21 cellular contexts compared by ENCODE assay signal in genomic region chr1:169670836-169671235, GRCh38. TPM values are rescaled to one million over a fixed set of nuclear protein-coding genes. Genes with fewer than 3 reads are reported as not detected.
DNase-seq lines count a peak whose midpoint lies in the region; ATAC-seq, FAIRE-seq and TF ChIP-seq lines count a peak whose summit lies in the region.
"Had no signal": no experiment of that assay in that cellular context is flagged by ENCODE, and none has a peak within 500 bp of the region (broad histone marks: within the 10 kb centered on the region; RNA-seq: fewer than 3 reads in every experiment).

No MANE protein-coding gene starts in this region.

- TF ChIP-seq CTCF in left ventricle myocardium inferior (IDR thresholded peaks at IDR 0.05; ENCODE audit: borderline replicate concordance), result no peak
- no peak for TF ChIP-seq CTCF in endothelial cell of umbilical vein (IDR thresholded peaks at IDR 0.05; ENCODE audit: extremely low read depth in 1 of 2, insufficient read depth in 1 of 2, low read depth in 1 of 2, low read length in 2 of 2)

- H3K4me1 ChIP-seq in right cardiac atrium (ENCODE audit: control insufficient read depth, insufficient read depth, low read length), result no peaks in the 10 kb centered on the region
- no peaks in the 10 kb centered on the region for H3K4me1 ChIP-seq in left ventricle myocardium inferior
- H3K4me1 ChIP-seq in endothelial cell of umbilical vein (ENCODE audit: control insufficient read depth, extremely low read depth, insufficient read depth, low read length), result peaks cover 25% of the 10 kb centered on the region
- H3K4me1 ChIP-seq: pancreas, vagina had no signal

- no peak for DNase-seq in right cardiac atrium
- no peak for DNase-seq in left ventricle myocardium inferior
- peak; percentile 86 for DNase-seq in endothelial cell of umbilical vein (ENCODE audit: low read depth, low spot score)
- DNase-seq in stimulated activated naive B cell treated with anti-CD40 and anti-IgM and Interleukin-4, amounts not matched to agents 10 μg/mL and 1 μg/mL and 100 μg/mL, for 72 hours, result no peak
- DNase-seq in NCI-H524 (lab: John Stamatoyannopoulos, UW), result no peak
- DNase-seq: activated CD4-positive, CD25-positive, alpha-beta regulatory T cell; activated naive CD4-positive, alpha-beta T cell treated with anti-CD3 and anti-CD28 coated beads, Interleukin-2, amount 50 U/mL, for 16 hours; brain microvascular endothelial cell; NCI-H2107; NCI-H526 treated with DMSO at 0.1 percent for 48 hours; pancreas; stimulated activated CD4-positive, alpha-beta T cell treated with anti-CD3 and anti-CD28 coated beads, Interleukin-2, amount 100 ng/mL, for 48 hours; substantia nigra had no signal

- dilution Hi-C loops in endothelial cell of umbilical vein (cut with MboI; ENCODE audit: extremely low pct_ligation_motif_present, low sequenced_read_pairs), result no loop called here

- H3K27ac ChIP-seq in right cardiac atrium (ENCODE audit: low read length) (no peak overlapping the region), left ventricle myocardium inferior (replicated peaks) (no peak overlapping the region), endothelial cell of umbilical vein (ENCODE audit: insufficient read depth, low read depth, low read length) (peak overlapping the region; percentile 38)
- H3K27ac ChIP-seq: brain microvascular endothelial cell, epithelial cell of prostate, pancreas, vagina had no signal

- H3K4me1 Mint-ChIP-seq in IgD-negative memory B cell, result peaks cover 45 to 59% (median 48%) of the 10 kb centered on the region in 3 donors
- H3K4me1 Mint-ChIP-seq in stimulated activated naive B cell treated with anti-CD40 and anti-IgM and Interleukin-4, amounts not matched to agents 10 μg/mL and 1 μg/mL and 100 μg/mL, for 72 hours, result peaks cover 45 to 67% of the 10 kb centered on the region in 2 donors

- intact Hi-C loops in right cardiac atrium (cut with DNase I), result no loop called here
- intact Hi-C loops in left ventricle myocardium inferior (cut with micrococcal nuclease), result no loop called here
- intact Hi-C loops in endothelial cell of umbilical vein (cut with micrococcal nuclease), result no loop called here

- no peaks in the 10 kb centered on the region for H3K27me3 Mint-ChIP-seq in IgD-negative memory B cell
- H3K27me3 Mint-ChIP-seq in stimulated activated naive B cell treated with anti-CD40 and anti-IgM and Interleukin-4, amounts not matched to agents 10 μg/mL and 1 μg/mL and 100 μg/mL, for 72 hours, result no peaks in the 10 kb centered on the region

- no TSS peak for BruUV-seq in endothelial cell of umbilical vein (replicated peaks; lab: Mats Ljungman, UMichigan)

- CTCF ChIA-PET in endothelial cell of umbilical vein (lab: Charles Lee), result interaction anchor here (1.4 to 2.3 kb wide), 3 partner anchors 36 to 69 kb away, joined by 5 to 10 read pairs (median 6); no protein-coding TSS in a partner anchor

- H3K9me1 ChIP-seq in endothelial cell of umbilical vein (replicated peaks; ENCODE audit: control insufficient read depth, extremely low read depth, insufficient read depth, low read length), result no peaks in the 10 kb centered on the region

- ATAC-seq in right cardiac atrium (peak; percentile 56 to 91), HG02798 (IDR thresholded peaks at IDR 0.05; ENCODE audit: poor library complexity, unreplicated experiment) (no peak)
- ATAC-seq in stimulated activated naive B cell treated with anti-CD40 and anti-IgM and Interleukin-4, amounts not matched to agents 10 μg/mL and 1 μg/mL and 100 μg/mL, for 72 hours (replicated peaks), result no peak
- ATAC-seq: K562, left lobe of liver, pancreas had no signal

- no peaks in the 10 kb centered on the region for H3K27me3 ChIP-seq in right cardiac atrium (ENCODE audit: control insufficient read depth, insufficient read depth)
- H3K27me3 ChIP-seq in left ventricle myocardium inferior (ENCODE audit: low read depth), result no peaks in the 10 kb centered on the region
- H3K27me3 ChIP-seq in endothelial cell of umbilical vein (ENCODE audit: control insufficient read depth in 2 of 2, insufficient read depth in 2 of 2, low read length in 2 of 2), result no peaks in the 10 kb centered on the region
- H3K27me3 ChIP-seq: brain microvascular endothelial cell, pancreas, vagina had no signal

- H4K20me1 ChIP-seq in endothelial cell of umbilical vein (replicated peaks; ENCODE audit: control insufficient read depth, extremely low read depth, insufficient read depth, low read length), result no peaks in the 10 kb centered on the region

- peak overlapping the region; percentile 72 for H3K4me2 ChIP-seq in endothelial cell of umbilical vein (ENCODE audit: insufficient read depth, low read length)

- no peak for TF ChIP-seq POLR2A in endothelial cell of umbilical vein (IDR thresholded peaks at IDR 0.05; ENCODE audit: low read depth, low read length)

- H2AFZ ChIP-seq in endothelial cell of umbilical vein (ENCODE audit: low read depth, low read length), result peak overlapping the region; percentile 85

- no peaks in the 10 kb centered on the region for H3K79me2 ChIP-seq in endothelial cell of umbilical vein (ENCODE audit: control insufficient read depth, insufficient read depth, low read length)

- no peaks in the 10 kb centered on the region for H3K9me3 ChIP-seq in right cardiac atrium (ENCODE audit: control insufficient read depth, low read length)
- peaks cover 8% of the 10 kb centered on the region for H3K9me3 ChIP-seq in left ventricle myocardium inferior (replicated peaks)
- H3K9me3 ChIP-seq in endothelial cell of umbilical vein (replicated peaks; ENCODE audit: control insufficient read depth, insufficient read depth, low read length), result no peaks in the 10 kb centered on the region
- H3K9me3 ChIP-seq: pancreas, vagina had no signal

- H3K36me3 ChIP-seq in left ventricle myocardium inferior (no peaks in the 10 kb centered on the region), endothelial cell of umbilical vein (ENCODE audit: control insufficient read depth in 2 of 2, extremely low read depth in 1 of 2, insufficient read depth in 2 of 2, low read length in 2 of 2) (no peaks in the 10 kb centered on the region)
- H3K36me3 ChIP-seq: brain microvascular endothelial cell, pancreas, vagina had no signal

- peak overlapping the region in 1 of 4 donors; percentile 50 for H3K4me3 Mint-ChIP-seq in IgD-negative memory B cell
- peak overlapping the region in 1 of 2 donors; percentile 13 for H3K4me3 Mint-ChIP-seq in stimulated activated naive B cell treated with anti-CD40 and anti-IgM and Interleukin-4, amounts not matched to agents 10 μg/mL and 1 μg/mL and 100 μg/mL, for 72 hours

- FAIRE-seq in endothelial cell of umbilical vein (lab: Jason Lieb, UNC), result peak; percentile 67
- FAIRE-seq: frontal cortex, K562, pancreas had no signal

- no peak overlapping the region for H3K9ac ChIP-seq in endothelial cell of umbilical vein (replicated peaks; ENCODE audit: extremely low read depth, insufficient read depth, low read length)

- 19% methylated on average over 3 of the region's 3 CpGs for WGBS in right cardiac atrium

- H3K36me3 Mint-ChIP-seq in IgD-negative memory B cell, result peaks cover 2% of the 10 kb centered on the region
- H3K36me3 Mint-ChIP-seq in stimulated activated naive B cell treated with anti-CD40 and anti-IgM and Interleukin-4, amounts not matched to agents 10 μg/mL and 1 μg/mL and 100 μg/mL, for 72 hours, result peaks cover 0 to 26% of the 10 kb centered on the region in 2 donors

- H3K4me3 ChIP-seq in right cardiac atrium (ENCODE audit: low read length), result no peak overlapping the region
- no peak overlapping the region for H3K4me3 ChIP-seq in left ventricle myocardium inferior
- no peak overlapping the region for H3K4me3 ChIP-seq in endothelial cell of umbilical vein (replicated peaks in 1 of 3; ENCODE audit: insufficient read depth in 1 of 3, low read depth in 1 of 3, low read length in 3 of 3)
- H3K4me3 ChIP-seq: K562, pancreas, vagina had no signal

- peaks cover 6 to 9% (median 6%) of the 10 kb centered on the region in 3 donors for H3K9me3 Mint-ChIP-seq in IgD-negative memory B cell
- H3K9me3 Mint-ChIP-seq in stimulated activated naive B cell treated with anti-CD40 and anti-IgM and Interleukin-4, amounts not matched to agents 10 μg/mL and 1 μg/mL and 100 μg/mL, for 72 hours, result peaks cover 7 to 10% of the 10 kb centered on the region in 2 donors

- POLR2A ChIA-PET in endothelial cell of umbilical vein (lab: Charles Lee), result no interaction called here

- H3K27ac Mint-ChIP-seq in IgD-negative memory B cell, result peak overlapping the region; percentile 39 to 78 (median 39)
- peak overlapping the region; percentile 78 for H3K27ac Mint-ChIP-seq in stimulated activated naive B cell treated with anti-CD40 and anti-IgM and Interleukin-4, amounts not matched to agents 10 μg/mL and 1 μg/mL and 100 μg/mL, for 72 hours

TF ChIP-seq in endothelial cell of umbilical vein, 7 proteins besides CTCF, POLR2A, EP300 and RAD21 (continues in another document):
- TF ChIP-seq MYC (IDR thresholded peaks at IDR 0.05; ENCODE audit: low read depth, low read length), result no peak
- TF ChIP-seq POLR2AphosphoS5 (IDR thresholded peaks at IDR 0.05; ENCODE audit: insufficient read depth, low read depth, low read length), result peak; percentile 26
- no peak for TF ChIP-seq JUN (IDR thresholded peaks at IDR 0.05; ENCODE audit: borderline replicate concordance, insufficient read depth, insufficient read length, low read depth)

RNA-seq across cellular contexts. Expression of gene SELL, which starts 40.6 kb away (rescaled TPM):
- total RNA-seq in right cardiac atrium, result 1 to 10 TPM; 1.1 to 3.8 (median 1.2) TPM
- polyA plus RNA-seq in right cardiac atrium, result 0.61 TPM
- total RNA-seq in left ventricle myocardium inferior, result 1.2 TPM
- 1,261 TPM for polyA plus RNA-seq in IgD-negative memory B cell
- 0.67 and 1.8 TPM in 2 replicates for total RNA-seq in endothelial cell of umbilical vein
- polyA plus RNA-seq in endothelial cell of umbilical vein, result 0.68 and 0.73 TPM in 2 replicates
- 0.97 and 1.1 TPM in 2 replicates for polyA plus RNA-seq in endothelial cell of umbilical vein (2011; cell fraction: cytosol; rRNA removed)
- polyA plus RNA-seq in endothelial cell of umbilical vein (2011; cell fraction: nucleus; rRNA removed), result 0.45 and 0.71 TPM in 2 replicates
- polyA plus RNA-seq in endothelial cell of umbilical vein (2012), result 0.71 and 0.83 TPM in 2 replicates
- 1.00 and 1.3 TPM in 2 replicates for polyA minus RNA-seq in endothelial cell of umbilical vein
- not detected for polyA minus RNA-seq in endothelial cell of umbilical vein (2011; cell fraction: cytosol; rRNA and poly(A)+ RNA removed)
- 0.24 and 0.53 TPM in 2 replicates for polyA minus RNA-seq in endothelial cell of umbilical vein (2011; cell fraction: nucleus; rRNA and poly(A)+ RNA removed)
- total RNA-seq: G401, vagina had no signal
- polyA plus RNA-seq: K562 had no signal

RNA-seq across cellular contexts. Expression of gene SELP, which starts 40.9 kb away (rescaled TPM):
- total RNA-seq in right cardiac atrium, result 10 to 100 TPM in 3 of 4 donors, 1 to 10 TPM in 1; 8.8 to 24.8 (median 16.1) TPM
- polyA plus RNA-seq in right cardiac atrium, result 8.2 TPM
- total RNA-seq in left ventricle myocardium inferior, result 10.9 TPM
- polyA plus RNA-seq in IgD-negative memory B cell, result 2.2 TPM
- 0.48 and 1.3 TPM in 2 replicates for total RNA-seq in endothelial cell of umbilical vein
- 1.6 and 1.9 TPM in 2 replicates for polyA plus RNA-seq in endothelial cell of umbilical vein
- polyA plus RNA-seq in endothelial cell of umbilical vein (2011; cell fraction: cytosol; rRNA removed), result 1.2 TPM in 2 replicates
- polyA plus RNA-seq in endothelial cell of umbilical vein (2011; cell fraction: nucleus; rRNA removed), result 1.8 and 2.0 TPM in 2 replicates
- polyA plus RNA-seq in endothelial cell of umbilical vein (2012), result 3.4 and 4.0 TPM in 2 replicates
- polyA minus RNA-seq in endothelial cell of umbilical vein, result 1.1 and 1.8 TPM in 2 replicates
- polyA minus RNA-seq in endothelial cell of umbilical vein (2011; cell fraction: cytosol; rRNA and poly(A)+ RNA removed), result not detected
- 1.1 and 1.4 TPM in 2 replicates for polyA minus RNA-seq in endothelial cell of umbilical vein (2011; cell fraction: nucleus; rRNA and poly(A)+ RNA removed)
- total RNA-seq: frontal cortex, G401, K562 had no signal
- polyA plus RNA-seq: K562 had no signal

Comparison
In these comparisons a context has a peak if more than half of its experiments do, and no peak if none do; other contexts are left out.
1. ATAC-seq: peak in right cardiac atrium (2 of 2); none in stimulated activated naive B cell treated with anti-CD40 and anti-IgM and Interleukin-4, amounts not matched to agents 10 μg/mL and 1 μg/mL and 100 μg/mL, for 72 hours (0 of 2) and HG02798 (single experiment).